ENCODE assay signal across 26 cellular contexts in the genomic region with DNA sequence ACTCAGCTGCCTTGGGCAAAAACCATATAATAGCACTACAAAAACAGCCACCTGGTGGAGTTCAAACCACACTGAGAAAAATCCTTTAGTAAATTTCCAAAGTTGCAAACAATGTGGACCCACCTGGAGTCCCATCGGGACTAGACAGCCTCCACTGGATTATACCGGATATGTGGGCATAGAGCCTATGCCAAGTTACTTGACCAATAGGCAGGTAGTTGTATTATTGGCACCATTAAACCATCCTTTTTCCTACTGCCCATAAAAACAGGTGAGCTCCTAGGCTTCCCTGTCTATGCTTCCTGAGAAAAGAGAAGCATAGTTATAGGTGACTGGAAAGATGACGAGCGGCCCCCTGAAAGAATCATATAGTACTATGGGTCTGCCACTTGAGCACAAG. TPM values are rescaled to one million over a fixed set of nuclear protein-coding genes. Genes with fewer than 3 reads are reported as not detected.
A peak's percentile ranks its signal among the peaks of the same experiment; 100 is the strongest.
DNase-seq lines count a peak whose midpoint lies in the region; ATAC-seq, FAIRE-seq and TF ChIP-seq lines count a peak whose summit lies in the region.
"Had no signal": no experiment of that assay in that cellular context is flagged by ENCODE, and none has a peak within 500 bp of the region (broad histone marks: within the 10 kb centered on the region; RNA-seq: fewer than 3 reads in every experiment).

No MANE protein-coding gene starts in this region.

- H3K27ac ChIP-seq in endodermal cell (ENCODE audit: low read depth, low read length) (no peak overlapping the region), heart left ventricle (no peak overlapping the region), pancreas (no peak overlapping the region)
- H3K27ac ChIP-seq: HL-60, PC-9, SK-N-MC had no signal

- no peak overlapping the region for H3K27ac Mint-ChIP-seq in endodermal cell
- H3K27ac Mint-ChIP-seq: CD8-positive, alpha-beta memory T cell had no signal

- no peaks in the 10 kb centered on the region for H3K4me1 ChIP-seq in endodermal cell (ENCODE audit: control insufficient read depth, insufficient read depth, low read length)
- H3K4me1 ChIP-seq in mucosa of descending colon (ENCODE audit: low read depth) = peaks cover 15% of the 10 kb centered on the region
- peaks cover 0 to 16% (median 12%) of the 10 kb centered on the region in 12 donors for H3K4me1 ChIP-seq in heart left ventricle
- H3K4me1 ChIP-seq in pancreas = no peaks in the 10 kb centered on the region

- H3K36me3 Mint-ChIP-seq in endodermal cell (ENCODE audit: low read depth) = no peaks in the 10 kb centered on the region
- H3K36me3 Mint-ChIP-seq: CD8-positive, alpha-beta memory T cell had no signal

- H3K4me1 Mint-ChIP-seq in endodermal cell = peaks cover 1% of the 10 kb centered on the region
- H3K4me1 Mint-ChIP-seq: CD8-positive, alpha-beta memory T cell had no signal

- peak; percentile 34 for DNase-seq in NCI-H748 (lab: John Stamatoyannopoulos, UW; ENCODE audit: unreplicated experiment)
- no peak for DNase-seq in NCI-H748 treated with DMSO at 0.1 percent for 48 hours (lab: John Stamatoyannopoulos, UW)
- peak; percentile 24 for DNase-seq in NCI-H69 (lab: John Stamatoyannopoulos, UW)
- DNase-seq in endodermal cell = no peak
- peak in 1 of 3 donors; percentile 21 for DNase-seq in mucosa of descending colon
- DNase-seq in heart left ventricle = no peak
- no peak for DNase-seq in pancreas
- DNase-seq: AML-193; C1 segment of cervical spinal cord; CD8-positive, alpha-beta memory T cell; DMS79; KBM-7; NCI-H1092 treated with DMSO at 0.1 percent for 48 hours; NCI-H1436 treated with DMSO at 0.1 percent for 48 hours; NCI-H2029 treated with DMSO at 0.1 percent for 48 hours; NCI-H82; PC-9; RPMI8226; SHP77 treated with DMSO at 0.1 percent for 48 hours; SW 1271 had no signal

- no peak for TF ChIP-seq POLR2A in heart left ventricle (IDR thresholded peaks at IDR 0.05)

- H3K9me3 Mint-ChIP-seq in endodermal cell = peaks cover 9% of the 10 kb centered on the region

- peak; percentile 62 for ATAC-seq in mucosa of descending colon
- no peak for ATAC-seq in heart left ventricle
- ATAC-seq in HG03521 (IDR thresholded peaks at IDR 0.05; ENCODE audit: unreplicated experiment) = no peak
- no peak for ATAC-seq in pancreas
- ATAC-seq: HepG2 had no signal

- H3K9me3 ChIP-seq in endodermal cell (ENCODE audit: control insufficient read depth, low read length) (peaks cover 3% of the 10 kb centered on the region), mucosa of descending colon (no peaks in the 10 kb centered on the region), heart left ventricle (no peaks in the 10 kb centered on the region), pancreas (no peaks in the 10 kb centered on the region)

- peak; percentile 43 for TF ChIP-seq CTCF in endodermal cell (conservative IDR thresholded peaks at IDR 0.05)
- no peak for TF ChIP-seq CTCF in mucosa of descending colon (IDR thresholded peaks at IDR 0.05)
- no peak for TF ChIP-seq CTCF in heart left ventricle (IDR thresholded peaks at IDR 0.05)
- TF ChIP-seq CTCF in pancreas (IDR thresholded peaks at IDR 0.05) = no peak

- H3K36me3 ChIP-seq in endodermal cell (ENCODE audit: control insufficient read depth, insufficient read depth, low read length) (no peaks in the 10 kb centered on the region), mucosa of descending colon (ENCODE audit: low read depth) (no peaks in the 10 kb centered on the region), heart left ventricle (no peaks in the 10 kb centered on the region), pancreas (no peaks in the 10 kb centered on the region)

- H3K27me3 ChIP-seq in endodermal cell (ENCODE audit: control insufficient read depth, insufficient read depth, low read length, poor library complexity, severe bottlenecking) (no peaks in the 10 kb centered on the region), heart left ventricle (no peaks in the 10 kb centered on the region), pancreas (no peaks in the 10 kb centered on the region)

- intact Hi-C loops in mucosa of descending colon (cut with DNase I, micrococcal nuclease) (no loop called here), heart left ventricle (cut with DNase I) (no loop called here), pancreas (cut with DNase I) (no loop called here)

- no peak for FAIRE-seq in pancreas (lab: Jason Lieb, UNC)
- FAIRE-seq: H54, HepG2 had no signal

- no peaks in the 10 kb centered on the region for H3K27me3 Mint-ChIP-seq in endodermal cell (ENCODE audit: insufficient read depth)

- no peak overlapping the region for H3K4me3 ChIP-seq in endodermal cell (ENCODE audit: low read length)
- no peak overlapping the region for H3K4me3 ChIP-seq in mucosa of descending colon
- H3K4me3 ChIP-seq in heart left ventricle = no peak overlapping the region
- H3K4me3 ChIP-seq in pancreas = no peak overlapping the region
- H3K4me3 ChIP-seq: PC-9, SK-N-MC had no signal

- H3K4me3 Mint-ChIP-seq in endodermal cell = no peak overlapping the region
- H3K4me3 Mint-ChIP-seq: CD8-positive, alpha-beta memory T cell had no signal

- WGBS in endodermal cell (ENCODE audit: insufficient coverage in 1 of 2, insufficient read length in 1 of 2), 2 experiments = 70 to 100% methylated on average over 2 to 4 of the region's 4 CpGs
- 68 to 73% (median 72%) methylated on average over 4 of the region's 4 CpGs for WGBS in heart left ventricle, 4 donors
- WGBS in pancreas, 2 donors = 70 to 71% methylated on average over 4 of the region's 4 CpGs

- no peak overlapping the region for H3K9ac ChIP-seq in endodermal cell (ENCODE audit: extremely low read depth, low read length, poor library complexity, severe bottlenecking)

RNA-seq across cellular contexts. Expression of a gene that starts 51.7 kb away (rescaled TPM):
- total RNA-seq in endodermal cell = 1 to 10 TPM in 1 of 2 donors, under 1 TPM in 1; 0.18 to 1.3 TPM
- 0.82 TPM for polyA plus RNA-seq in endodermal cell (2013, experiment 1 of 2)
- polyA plus RNA-seq in endodermal cell (2013, experiment 2 of 2) = 1.3 TPM
- total RNA-seq in mucosa of descending colon = 1 to 10 TPM in 2 of 3 donors, under 1 TPM in 1; 0.79 to 3.9 (median 2.6) TPM
- total RNA-seq in heart left ventricle = under 1 TPM in 4 of 9 donors, not detected in 5; 0.06 to 0.60 (median 0.29) TPM
- polyA plus RNA-seq in heart left ventricle = under 1 TPM in 1 of 2 donors, not detected in 1; 0.07 TPM
- not detected for total RNA-seq in pancreas
- polyA plus RNA-seq in pancreas = under 1 TPM in 1 of 2 donors, not detected in 1; 0.02 TPM
- total RNA-seq: CD8-positive, alpha-beta memory T cell; HepG2 had no signal
- polyA plus RNA-seq: AG04450; CD8-positive, alpha-beta memory T cell had no signal

Comparison
In these comparisons a context has a peak if more than half of its experiments do, and no peak if none do; other contexts are left out.
1. DNase-seq: peak in NCI-H748 (single experiment) and NCI-H69 (single experiment); none in NCI-H748 treated with DMSO at 0.1 percent for 48 hours (single experiment), endodermal cell (single experiment), heart left ventricle (0 of 5) and pancreas (0 of 6).